ENCODE assay signal across 8 cellular contexts in genomic region chr17:75260679-75261335, GRCh38. TPM values are rescaled to one million over a fixed set of nuclear protein-coding genes. Genes with fewer than 3 reads are reported as not detected.
DNase-seq lines count a peak whose midpoint lies in the region; ATAC-seq and TF ChIP-seq lines count a peak whose summit lies in the region.

No MANE protein-coding gene starts in this region.

- peak; percentile 29 for ATAC-seq in GM21528 (IDR thresholded peaks at IDR 0.05; ENCODE audit: low FRiP score, unreplicated experiment)
- ATAC-seq in stimulated activated naive B cell treated with anti-CD40 and anti-IgM and Interleukin-4, amounts not matched to agents 10 μg/mL and 1 μg/mL and 100 μg/mL, for 72 hours (replicated peaks), result peak; percentile 42 to 62

- H3K27ac Mint-ChIP-seq in stimulated activated naive B cell treated with anti-CD40 and anti-IgM and Interleukin-4, amounts not matched to agents 10 μg/mL and 1 μg/mL and 100 μg/mL, for 72 hours, result peak overlapping the region; percentile 100

- DNase-seq in BE2C (no peak), kidney tubule cell (ENCODE audit: low spot score) (peak; percentile 49), C1 segment of cervical spinal cord (lab: John Stamatoyannopoulos, UW) (no peak)
- DNase-seq in stimulated activated naive B cell treated with anti-CD40 and anti-IgM and Interleukin-4, amounts not matched to agents 10 μg/mL and 1 μg/mL and 100 μg/mL, for 72 hours, result no peak
- DNase-seq in central memory CD4-positive, alpha-beta T cell, result no peak

- WGBS in adipose tissue, 3 donors, result 1 to 2% (median 2%) methylated on average over 31 of the region's 31 CpGs

- no peaks in the 10 kb centered on the region for H3K9me3 Mint-ChIP-seq in stimulated activated naive B cell treated with anti-CD40 and anti-IgM and Interleukin-4, amounts not matched to agents 10 μg/mL and 1 μg/mL and 100 μg/mL, for 72 hours

- H3K27ac ChIP-seq in adipose tissue (ENCODE audit: low read depth, low read length), result peak overlapping the region; percentile 87

- peaks cover 33 to 76% of the 10 kb centered on the region in 2 donors for H3K4me1 Mint-ChIP-seq in stimulated activated naive B cell treated with anti-CD40 and anti-IgM and Interleukin-4, amounts not matched to agents 10 μg/mL and 1 μg/mL and 100 μg/mL, for 72 hours

- H3K27me3 ChIP-seq in BE2C, result no peaks in the 10 kb centered on the region

- H3K4me1 ChIP-seq in BE2C, result peaks cover 3% of the 10 kb centered on the region; the same call in 1 of the 2 replicates

- no peaks in the 10 kb centered on the region for H3K27me3 Mint-ChIP-seq in stimulated activated naive B cell treated with anti-CD40 and anti-IgM and Interleukin-4, amounts not matched to agents 10 μg/mL and 1 μg/mL and 100 μg/mL, for 72 hours

- no peaks in the 10 kb centered on the region for H3K9me3 ChIP-seq in BE2C

- peak overlapping the region; percentile 100 for H3K4me3 ChIP-seq in BE2C (ENCODE audit: low read depth, low read length)

- H3K36me3 ChIP-seq in BE2C, result peaks cover 24% of the 10 kb centered on the region

- H3K4me3 Mint-ChIP-seq in stimulated activated naive B cell treated with anti-CD40 and anti-IgM and Interleukin-4, amounts not matched to agents 10 μg/mL and 1 μg/mL and 100 μg/mL, for 72 hours, result peak overlapping the region; percentile 89 to 99

- no peak for TF ChIP-seq CTCF in BE2C (IDR thresholded peaks at IDR 0.05; ENCODE audit: low read depth, low read length)
- TF ChIP-seq CTCF in LNCAP (IDR thresholded peaks at IDR 0.05), result peak; percentile 19; the same call in 1 of the 2 replicates

- peaks cover 25 to 38% of the 10 kb centered on the region in 2 donors for H3K36me3 Mint-ChIP-seq in stimulated activated naive B cell treated with anti-CD40 and anti-IgM and Interleukin-4, amounts not matched to agents 10 μg/mL and 1 μg/mL and 100 μg/mL, for 72 hours

RNA-seq across cellular contexts. Expression of gene GGA3, which starts 0.6 kb away (rescaled TPM):
- polyA plus RNA-seq in BE2C (2012; ENCODE audit: insufficient read depth, insufficient read length, low read depth), result 66.2 TPM
- polyA plus RNA-seq in adipose tissue, result 10 to 100 TPM; 16.3 to 28.2 (median 22.0) TPM

RNA-seq across cellular contexts. Expression of gene MRPS7, which starts 0.9 kb away (rescaled TPM):
- polyA plus RNA-seq in BE2C (2012; ENCODE audit: insufficient read depth, insufficient read length, low read depth), result 232 TPM
- polyA plus RNA-seq in adipose tissue, result 10 to 100 TPM; 28.9 to 82.7 (median 51.6) TPM

RNA-seq across cellular contexts. Expression of gene MIF4GD, which starts 10.2 kb away (rescaled TPM):
- 61.8 TPM for polyA plus RNA-seq in BE2C (2012; ENCODE audit: insufficient read depth, insufficient read length, low read depth)
- polyA plus RNA-seq in adipose tissue, result 10 to 100 TPM; 18.0 to 21.6 (median 19.0) TPM

RNA-seq across cellular contexts. Expression of gene SLC25A19, which starts 28.4 kb away (rescaled TPM):
- polyA plus RNA-seq in BE2C (2012; ENCODE audit: insufficient read depth, insufficient read length, low read depth), result 35.1 TPM
- polyA plus RNA-seq in adipose tissue, result 10 to 100 TPM in 2 of 3 donors, 1 to 10 TPM in 1; 8.1 to 13.8 (median 12.4) TPM

RNA-seq across cellular contexts. Expression of gene NUP85, which starts 55.3 kb away (rescaled TPM):
- polyA plus RNA-seq in BE2C (2012; ENCODE audit: insufficient read depth, insufficient read length, low read depth), result 96.3 TPM
- 10 to 100 TPM; 26.8 to 40.3 (median 31.3) TPM for polyA plus RNA-seq in adipose tissue
